1 cellular context compared by ENCODE assay signal in genomic region chr7:116862234-116863167, GRCh38.
TF ChIP-seq lines count a peak whose summit lies in the region.

Gene CAPZA2, plus strand, starts transcription at chr7:116862587. Its CDS starts 25 bp downstream, at chr7:116862612.

TF ChIP-seq in HepG2, 621 proteins besides CTCF, POLR2A, EP300 and RAD21 (continued from another document and continues in another):
- peak; percentile 80; the same call in 1 of the 2 replicates for TF ChIP-seq ZNF704 (CRISPR knock-in tag; IDR thresholded peaks at IDR 0.05; ENCODE audit: borderline replicate concordance)
- peak; percentile 68; the same call in 1 of the 2 replicates for TF ChIP-seq THRA (CRISPR knock-in tag; IDR thresholded peaks at IDR 0.05; ENCODE audit: borderline replicate concordance)
- no peak for TF ChIP-seq SNAPC5 (CRISPR knock-in tag; IDR thresholded peaks at IDR 0.05; ENCODE audit: borderline replicate concordance)
- no peak for TF ChIP-seq ZNF441 (CRISPR knock-in tag; IDR thresholded peaks at IDR 0.05; ENCODE audit: borderline replicate concordance)
- peak; percentile 75 for TF ChIP-seq MED1 (CRISPR knock-in tag; IDR thresholded peaks at IDR 0.05)
- peak; percentile 81 for TF ChIP-seq GABPB1 (CRISPR knock-in tag; IDR thresholded peaks at IDR 0.05)
- 0 out of 2 replicates have a peak, but pooled peaks have one; percentile 74 for TF ChIP-seq ARHGAP35 (CRISPR knock-in tag; IDR thresholded peaks at IDR 0.05; ENCODE audit: borderline replicate concordance)
- TF ChIP-seq KLF6 (CRISPR knock-in tag; IDR thresholded peaks at IDR 0.05), result peak; percentile 89; the same call in 1 of the 2 replicates
- TF ChIP-seq MTF2 (CRISPR knock-in tag; IDR thresholded peaks at IDR 0.05; ENCODE audit: borderline replicate concordance), result no peak
- peak in 1 of 2 experiments; percentile 80; a peak in 2 of 4 replicates for TF ChIP-seq KLF16 (CRISPR knock-in tag; IDR thresholded peaks at IDR 0.05)
- 0 out of 2 replicates have a peak, but pooled peaks have one; percentile 60 for TF ChIP-seq ZSCAN20 (CRISPR knock-in tag; IDR thresholded peaks at IDR 0.05; ENCODE audit: borderline replicate concordance)
- no peak for TF ChIP-seq NBN (conservative IDR thresholded peaks at IDR 0.05)
- 0 out of 2 replicates have a peak, but pooled peaks have one; percentile 30 for TF ChIP-seq ZNF567 (CRISPR knock-in tag; IDR thresholded peaks at IDR 0.05; ENCODE audit: borderline replicate concordance)
- TF ChIP-seq SRSF4 (IDR thresholded peaks at IDR 0.05; ENCODE audit: low read depth, low read length, poor library complexity, severe bottlenecking), result no peak
- no peak for TF ChIP-seq ZHX2 (IDR thresholded peaks at IDR 0.05; ENCODE audit: low read depth)
- peak; percentile 4; the same call in 1 of the 2 replicates for TF ChIP-seq ZHX2 (CRISPR knock-in tag; IDR thresholded peaks at IDR 0.05; ENCODE audit: borderline replicate concordance)
- TF ChIP-seq UBTF (CRISPR knock-in tag; IDR thresholded peaks at IDR 0.05), result peak; percentile 98
- 0 out of 4 replicates have a peak, but pooled peaks of 1 of the 2 experiments have one; percentile 69 for TF ChIP-seq REST (IDR thresholded peaks at IDR 0.05; ENCODE audit: borderline replicate concordance in 1 of 2, low read depth in 1 of 2, low read length in 2 of 2)
- peak; percentile 82; the same call in 1 of the 2 replicates for TF ChIP-seq ZXDC (CRISPR knock-in tag; IDR thresholded peaks at IDR 0.05)
- peak; percentile 45; the same call in 1 of the 2 replicates for TF ChIP-seq ZNF710 (CRISPR knock-in tag; IDR thresholded peaks at IDR 0.05; ENCODE audit: borderline replicate concordance)
- peak; percentile 63; the same call in 1 of the 2 replicates for TF ChIP-seq ZNF331 (CRISPR knock-in tag; IDR thresholded peaks at IDR 0.05)
- peak; percentile 43; the same call in 1 of the 2 replicates for TF ChIP-seq ZNF674 (CRISPR knock-in tag; IDR thresholded peaks at IDR 0.05; ENCODE audit: low read depth)
- no peak for TF ChIP-seq ZFYVE20 (CRISPR knock-in tag; IDR thresholded peaks at IDR 0.05; ENCODE audit: borderline replicate concordance, low read depth)
- peak; percentile 73 for TF ChIP-seq AGO2 (optimal IDR thresholded peaks at IDR 0.05; ENCODE audit: low read depth, low read length)
- 0 out of 2 replicates have a peak, but pooled peaks have one; percentile 21 for TF ChIP-seq ZNF343 (CRISPR knock-in tag; IDR thresholded peaks at IDR 0.05)
- TF ChIP-seq HMGXB3 (CRISPR knock-in tag; IDR thresholded peaks at IDR 0.05; ENCODE audit: borderline replicate concordance), result no peak
- peak; percentile 63; the same call in 1 of the 2 replicates for TF ChIP-seq ZNF619 (CRISPR knock-in tag; IDR thresholded peaks at IDR 0.05)
